ENCODE assay signal across 1 cellular context in the genomic region with DNA sequence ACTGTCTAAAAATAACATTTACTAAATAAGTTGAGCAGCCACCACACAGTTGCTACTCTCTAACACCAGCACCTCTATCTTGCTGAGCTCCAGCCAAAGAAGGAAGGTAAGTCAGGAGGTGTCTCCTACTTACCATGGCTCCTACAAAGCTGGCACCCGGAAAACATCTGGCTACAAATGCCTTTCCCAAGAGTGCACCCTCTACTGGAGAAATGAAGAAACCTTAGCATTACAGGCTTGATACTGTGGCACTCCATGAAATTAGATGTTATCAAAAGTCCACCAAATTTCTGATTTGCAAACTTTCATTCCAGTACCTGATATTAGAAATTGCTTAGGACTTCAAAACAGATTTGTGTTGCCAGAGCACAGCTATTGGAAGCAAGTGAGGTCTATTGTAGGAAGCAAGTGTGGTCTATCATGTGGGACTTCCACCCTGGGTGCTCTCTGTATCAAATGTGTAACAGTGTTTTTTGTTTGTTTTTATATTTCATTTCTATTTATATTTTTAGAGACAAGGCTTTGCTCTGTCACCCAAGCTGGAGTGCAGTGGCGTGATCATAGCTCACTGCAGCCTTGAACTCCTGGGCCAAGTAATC.
TF ChIP-seq lines count a peak whose summit lies in the region.

No MANE protein-coding gene starts in this region.

TF ChIP-seq in HepG2, 621 proteins besides CTCF, POLR2A, EP300 and RAD21:
- TF ChIP-seq ELF3 (CRISPR knock-in tag; IDR thresholded peaks at IDR 0.05) = 0 out of 2 replicates have a peak, but pooled peaks have one; percentile 22
- TF ChIP-seq ZNF17 (CRISPR knock-in tag; IDR thresholded peaks at IDR 0.05) = no peak
- no peak for TF ChIP-seq U2AF2 (IDR thresholded peaks at IDR 0.05; ENCODE audit: low read depth, low read length)
- TF ChIP-seq ZNF124 (CRISPR knock-in tag; IDR thresholded peaks at IDR 0.05) = no peak
- TF ChIP-seq IKZF4 (CRISPR knock-in tag; IDR thresholded peaks at IDR 0.05; ENCODE audit: borderline replicate concordance, low read depth, not compliant biosample characterization) = no peak
- TF ChIP-seq, protein P1, sequence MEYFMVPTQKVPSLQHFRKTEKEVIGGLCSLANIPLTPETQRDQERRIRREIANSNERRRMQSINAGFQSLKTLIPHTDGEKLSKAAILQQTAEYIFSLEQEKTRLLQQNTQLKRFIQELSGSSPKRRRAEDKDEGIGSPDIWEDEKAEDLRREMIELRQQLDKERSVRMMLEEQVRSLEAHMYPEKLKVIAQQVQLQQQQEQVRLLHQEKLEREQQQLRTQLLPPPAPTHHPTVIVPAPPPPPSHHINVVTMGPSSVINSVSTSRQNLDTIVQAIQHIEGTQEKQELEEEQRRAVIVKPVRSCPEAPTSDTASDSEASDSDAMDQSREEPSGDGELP (IDR thresholded peaks at IDR 0.05; ENCODE audit: borderline replicate concordance, low read depth) = 0 out of 2 replicates have a peak, but pooled peaks have one; percentile 12
- no peak for TF ChIP-seq RFX3 (CRISPR knock-in tag; IDR thresholded peaks at IDR 0.05)
- TF ChIP-seq, protein P2, sequence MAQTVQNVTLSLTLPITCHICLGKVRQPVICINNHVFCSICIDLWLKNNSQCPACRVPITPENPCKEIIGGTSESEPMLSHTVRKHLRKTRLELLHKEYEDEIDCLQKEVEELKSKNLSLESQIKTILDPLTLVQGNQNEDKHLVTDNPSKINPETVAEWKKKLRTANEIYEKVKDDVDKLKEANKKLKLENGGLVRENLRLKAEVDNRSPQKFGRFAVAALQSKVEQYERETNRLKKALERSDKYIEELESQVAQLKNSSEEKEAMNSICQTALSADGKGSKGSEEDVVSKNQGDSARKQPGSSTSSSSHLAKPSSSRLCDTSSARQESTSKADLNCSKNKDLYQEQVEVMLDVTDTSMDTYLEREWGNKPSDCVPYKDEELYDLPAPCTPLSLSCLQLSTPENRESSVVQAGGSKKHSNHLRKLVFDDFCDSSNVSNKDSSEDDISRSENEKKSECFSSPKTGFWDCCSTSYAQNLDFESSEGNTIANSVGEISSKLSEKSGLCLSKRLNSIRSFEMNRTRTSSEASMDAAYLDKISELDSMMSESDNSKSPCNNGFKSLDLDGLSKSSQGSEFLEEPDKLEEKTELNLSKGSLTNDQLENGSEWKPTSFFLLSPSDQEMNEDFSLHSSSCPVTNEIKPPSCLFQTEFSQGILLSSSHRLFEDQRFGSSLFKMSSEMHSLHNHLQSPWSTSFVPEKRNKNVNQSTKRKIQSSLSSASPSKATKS (CRISPR knock-in tag; IDR thresholded peaks at IDR 0.05) = no peak
- no peak for TF ChIP-seq ZNF839 (CRISPR knock-in tag; IDR thresholded peaks at IDR 0.05; ENCODE audit: borderline replicate concordance)
- no peak for TF ChIP-seq SMARCC2 (IDR thresholded peaks at IDR 0.05)
- TF ChIP-seq ZNF20 (CRISPR knock-in tag; IDR thresholded peaks at IDR 0.05) = no peak
- no peak for TF ChIP-seq ZNF12 (CRISPR knock-in tag; IDR thresholded peaks at IDR 0.05)
- no peak for TF ChIP-seq ZNF776 (CRISPR knock-in tag; IDR thresholded peaks at IDR 0.05)
- TF ChIP-seq, protein P3, sequence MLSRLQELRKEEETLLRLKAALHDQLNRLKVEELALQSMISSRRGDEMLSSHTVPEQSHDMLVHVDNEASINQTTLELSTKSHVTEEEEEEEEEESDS (CRISPR knock-in tag; IDR thresholded peaks at IDR 0.05; ENCODE audit: borderline replicate concordance) = no peak
- TF ChIP-seq, protein P4, sequence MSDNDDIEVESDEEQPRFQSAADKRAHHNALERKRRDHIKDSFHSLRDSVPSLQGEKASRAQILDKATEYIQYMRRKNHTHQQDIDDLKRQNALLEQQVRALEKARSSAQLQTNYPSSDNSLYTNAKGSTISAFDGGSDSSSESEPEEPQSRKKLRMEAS (IDR thresholded peaks at IDR 0.05) = no peak
- TF ChIP-seq SMC3 (IDR thresholded peaks at IDR 0.05; ENCODE audit: low read length) = peak; percentile 20; the same call in 1 of the 2 replicates
- no peak for TF ChIP-seq ZNF652 (CRISPR knock-in tag; IDR thresholded peaks at IDR 0.05; ENCODE audit: borderline replicate concordance, low read depth)
- no peak for TF ChIP-seq ZKSCAN8 (CRISPR knock-in tag; IDR thresholded peaks at IDR 0.05; ENCODE audit: borderline replicate concordance)
- TF ChIP-seq RBM39 (IDR thresholded peaks at IDR 0.05; ENCODE audit: low read depth, low read length, poor library complexity, severe bottlenecking) = no peak
- no peak for TF ChIP-seq GATAD2A (CRISPR knock-in tag; IDR thresholded peaks at IDR 0.05)
- TF ChIP-seq NFRKB (IDR thresholded peaks at IDR 0.05) = no peak
- TF ChIP-seq, protein P5, sequence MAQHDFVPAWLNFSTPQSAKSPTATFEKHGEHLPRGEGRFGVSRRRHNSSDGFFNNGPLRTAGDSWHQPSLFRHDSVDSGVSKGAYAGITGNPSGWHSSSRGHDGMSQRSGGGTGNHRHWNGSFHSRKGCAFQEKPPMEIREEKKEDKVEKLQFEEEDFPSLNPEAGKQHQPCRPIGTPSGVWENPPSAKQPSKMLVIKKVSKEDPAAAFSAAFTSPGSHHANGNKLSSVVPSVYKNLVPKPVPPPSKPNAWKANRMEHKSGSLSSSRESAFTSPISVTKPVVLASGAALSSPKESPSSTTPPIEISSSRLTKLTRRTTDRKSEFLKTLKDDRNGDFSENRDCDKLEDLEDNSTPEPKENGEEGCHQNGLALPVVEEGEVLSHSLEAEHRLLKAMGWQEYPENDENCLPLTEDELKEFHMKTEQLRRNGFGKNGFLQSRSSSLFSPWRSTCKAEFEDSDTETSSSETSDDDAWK (CRISPR knock-in tag; IDR thresholded peaks at IDR 0.05) = no peak
- no peak for TF ChIP-seq PTBP1 (IDR thresholded peaks at IDR 0.05; ENCODE audit: low read depth, low read length, poor library complexity, severe bottlenecking)
- TF ChIP-seq STAG1 (CRISPR knock-in tag; IDR thresholded peaks at IDR 0.05) = peak; percentile 36
- TF ChIP-seq, protein P6, sequence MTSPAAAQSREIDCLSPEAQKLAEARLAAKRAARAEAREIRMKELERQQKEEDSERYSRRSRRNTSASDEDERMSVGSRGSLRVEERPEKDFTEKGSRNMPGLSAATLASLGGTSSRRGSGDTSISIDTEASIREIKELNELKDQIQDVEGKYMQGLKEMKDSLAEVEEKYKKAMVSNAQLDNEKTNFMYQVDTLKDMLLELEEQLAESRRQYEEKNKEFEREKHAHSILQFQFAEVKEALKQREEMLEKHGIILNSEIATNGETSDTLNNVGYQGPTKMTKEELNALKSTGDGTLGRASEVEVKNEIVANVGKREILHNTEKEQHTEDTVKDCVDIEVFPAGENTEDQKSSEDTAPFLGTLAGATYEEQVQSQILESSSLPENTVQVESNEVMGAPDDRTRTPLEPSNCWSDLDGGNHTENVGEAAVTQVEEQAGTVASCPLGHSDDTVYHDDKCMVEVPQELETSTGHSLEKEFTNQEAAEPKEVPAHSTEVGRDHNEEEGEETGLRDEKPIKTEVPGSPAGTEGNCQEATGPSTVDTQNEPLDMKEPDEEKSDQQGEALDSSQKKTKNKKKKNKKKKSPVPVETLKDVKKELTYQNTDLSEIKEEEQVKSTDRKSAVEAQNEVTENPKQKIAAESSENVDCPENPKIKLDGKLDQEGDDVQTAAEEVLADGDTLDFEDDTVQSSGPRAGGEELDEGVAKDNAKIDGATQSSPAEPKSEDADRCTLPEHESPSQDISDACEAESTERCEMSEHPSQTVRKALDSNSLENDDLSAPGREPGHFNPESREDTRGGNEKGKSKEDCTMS (CRISPR knock-in tag; conservative IDR thresholded peaks at IDR 0.05) = no peak
- TF ChIP-seq ZNF230 (CRISPR knock-in tag; IDR thresholded peaks at IDR 0.05) = no peak
- no peak for TF ChIP-seq ZNF296 (CRISPR knock-in tag; conservative IDR thresholded peaks at IDR 0.05)
- TF ChIP-seq ZNF766 (CRISPR knock-in tag; IDR thresholded peaks at IDR 0.05; ENCODE audit: borderline replicate concordance) = no peak
- no peak for TF ChIP-seq TBL1XR1 (IDR thresholded peaks at IDR 0.05; ENCODE audit: borderline replicate concordance, low read length, partially characterized antibody)
